Comparison of ENCODE assay signal across 13 cellular contexts in the genomic region with DNA sequence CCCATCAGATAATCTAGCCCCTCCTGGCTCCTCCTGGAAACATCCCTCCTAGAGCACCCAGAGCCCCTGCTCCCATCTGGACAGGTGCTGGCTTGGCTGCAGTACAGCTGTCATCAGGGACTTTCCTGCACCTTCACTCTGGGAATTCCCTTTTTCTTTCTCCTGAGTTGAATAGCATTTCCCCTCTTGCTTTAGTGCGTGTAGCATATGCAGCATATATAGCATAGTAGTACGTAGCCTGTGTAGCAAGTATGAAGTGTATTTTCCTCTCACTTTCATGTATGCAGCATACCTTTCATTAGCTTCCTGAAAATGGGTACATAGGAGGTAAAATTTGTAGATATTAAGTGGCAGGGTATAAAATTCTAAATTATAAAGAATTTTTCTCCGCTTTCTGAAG.
DNase-seq lines count a peak whose midpoint lies in the region; ATAC-seq and TF ChIP-seq lines count a peak whose summit lies in the region.
"Had no signal": no experiment of that assay in that cellular context is flagged by ENCODE, and none has a peak within 500 bp of the region (broad histone marks: within the 10 kb centered on the region; RNA-seq: fewer than 3 reads in every experiment).

No MANE protein-coding gene starts in this region.

- H3K27ac Mint-ChIP-seq in H9: no peak overlapping the region; a peak in 1 of 7 replicates

- H3K4me2 ChIP-seq in H9 (ENCODE audit: insufficient read depth, insufficient read length, low read length): no peak overlapping the region
- H3K4me2 ChIP-seq: PC-9 had no signal

- H3K27me3 Mint-ChIP-seq in H9 (ENCODE audit: low read depth): no peaks in the 10 kb centered on the region

- peak; percentile 95 for ATAC-seq in HG02884 (IDR thresholded peaks at IDR 0.05; ENCODE audit: unreplicated experiment)
- ATAC-seq in Panc1: 0 out of 2 replicates have a peak, but pooled peaks have one; percentile 60
- ATAC-seq in esophagus mucosa: no peak

- H3K4me1 ChIP-seq in Panc1 (ENCODE audit: control insufficient read depth, insufficient read depth, low read length) (no peaks in the 10 kb centered on the region), H9 (ENCODE audit: insufficient read depth, low read length) (no peaks in the 10 kb centered on the region)
- H3K4me1 ChIP-seq: Caco-2, transverse colon had no signal

- H3K4ac ChIP-seq in H9 (ENCODE audit: low read depth, low read length): no peak overlapping the region

- no peak overlapping the region for H3K18ac ChIP-seq in H9 (ENCODE audit: insufficient read length, low read depth, low read length)

- no peak overlapping the region for H3K9ac ChIP-seq in H9 (ENCODE audit: extremely low read depth, insufficient read length, low read length)

- H3K36me3 ChIP-seq in Panc1 (ENCODE audit: control insufficient read depth, insufficient read depth, low read length): no peaks in the 10 kb centered on the region

- H3K9me3 ChIP-seq in Panc1 (ENCODE audit: control insufficient read depth, insufficient read depth, low read depth, low read length) (no peaks in the 10 kb centered on the region), H9 (ENCODE audit: control insufficient read depth, low read depth, low read length) (no peaks in the 10 kb centered on the region)
- H3K9me3 ChIP-seq: Caco-2, left ventricle myocardium inferior, transverse colon had no signal

- no peak overlapping the region for H3T11ph ChIP-seq in H9 (ENCODE audit: low read length)

- no peak overlapping the region for H3K4me3 ChIP-seq in Panc1 (ENCODE audit: low read depth in 2 of 2, low read length in 2 of 2)
- H3K4me3 ChIP-seq: left ventricle myocardium inferior, PC-9, transverse colon had no signal

- no peaks in the 10 kb centered on the region for H3K79me1 ChIP-seq in H9 (ENCODE audit: insufficient read depth, low read depth, low read length, poor library complexity, severe bottlenecking)

- H2BK120ac ChIP-seq in H9 (ENCODE audit: low read depth, low read length, poor library complexity, severe bottlenecking): no peak overlapping the region

- H3K23me2 ChIP-seq in H9 (ENCODE audit: insufficient read length, low read depth, low read length, poor library complexity, severe bottlenecking): no peaks in the 10 kb centered on the region

- H3K4me3 Mint-ChIP-seq in H9: no peak overlapping the region

- no peaks in the 10 kb centered on the region for H3K27me3 ChIP-seq in Panc1 (ENCODE audit: control insufficient read depth, insufficient read depth, low read length)
- no peaks in the 10 kb centered on the region for H3K27me3 ChIP-seq in H9 (ENCODE audit: insufficient read depth, low read length)
- H3K27me3 ChIP-seq: transverse colon had no signal

- H3K4me1 Mint-ChIP-seq in H9: peaks cover 3 to 6% of the 10 kb centered on the region in 2 experiments; a peak in 1 of 4 replicates

- no peak overlapping the region for H3K23ac ChIP-seq in H9 (ENCODE audit: insufficient read length, low read depth, low read length)

- intact Hi-C loops in Panc1 (cut with micrococcal nuclease; ENCODE audit: unreplicated experiment): no loop called here

- H3K14ac ChIP-seq in H9 (ENCODE audit: insufficient read depth, low read length): no peak overlapping the region

- no peak overlapping the region for H4K91ac ChIP-seq in H9 (ENCODE audit: insufficient read length, low read depth, low read length)

- H2BK15ac ChIP-seq in H9 (ENCODE audit: low read depth, low read length): no peak overlapping the region

- CTCF ChIA-PET in Panc1 (lab: Charles Lee): no interaction called here

- no peaks in the 10 kb centered on the region for H3K9me3 Mint-ChIP-seq in H9

- TF ChIP-seq CTCF in Panc1 (IDR thresholded peaks at IDR 0.05) (no peak), H9 (conservative IDR thresholded peaks at IDR 0.05) (no peak)

- no peak overlapping the region for H2AFZ ChIP-seq in H9 (ENCODE audit: low read length)
- H2AFZ ChIP-seq: PC-9 had no signal

- no CpG with 5 or more reads among the region's 3 CpGs for WGBS in H9 (ENCODE audit: extremely low coverage, insufficient read length, low lambda C conversion rate)

- BruUV-seq in Panc1 (replicated peaks; lab: Mats Ljungman, UMichigan): no TSS peak

- no peaks in the 10 kb centered on the region for H3K36me3 Mint-ChIP-seq in H9 (ENCODE audit: insufficient read depth in 1 of 3, low read depth in 3 of 3)

- H3K79me2 ChIP-seq in H9 (ENCODE audit: insufficient read depth, low read length): no peaks in the 10 kb centered on the region

- POLR2A ChIA-PET in Panc1 (lab: Charles Lee): no interaction called here

- in situ Hi-C loops in Panc1 (cut with HindIII; ENCODE audit: low pct_unique_long_range_greater_than_20kb, low sequenced_read_pairs): no loop called here

- no peak overlapping the region for H2BK20ac ChIP-seq in H9 (ENCODE audit: low read depth, low read length, poor library complexity, severe bottlenecking)

- DNase-seq in COLO668 (lab: John Stamatoyannopoulos, UW; ENCODE audit: unreplicated experiment) (peak; percentile 5), GM19238 (ENCODE audit: insufficient read length, low spot score) (peak; percentile 11), Panc1 (ENCODE audit: low read depth, low spot score) (no peak), NCI-H2171 (lab: John Stamatoyannopoulos, UW) (no peak), mucosa of gallbladder (ENCODE audit: low spot score) (no peak), H9 (no peak)
- DNase-seq: activated CD8-positive, alpha-beta memory T cell treated with anti-CD3 and anti-CD28 coated beads, Interleukin-2, amount 50 U/mL, for 4 hours; Caco-2; left ventricle myocardium inferior; PC-9; transverse colon had no signal

- no peak overlapping the region for H2BK12ac ChIP-seq in H9 (ENCODE audit: insufficient read length, low read depth, low read length)

- H3K56ac ChIP-seq in H9 (ENCODE audit: insufficient read length, low read depth, low read length): no peak overlapping the region

- H2BK5ac ChIP-seq in H9 (ENCODE audit: insufficient read length, low read length): no peak overlapping the region

- no peaks in the 10 kb centered on the region for H4K20me1 ChIP-seq in H9 (ENCODE audit: control insufficient read depth, insufficient read depth, insufficient read length)

- H4K8ac ChIP-seq in H9 (replicated peaks; ENCODE audit: insufficient read length, low read depth, low read length): no peak overlapping the region

- H3K27ac ChIP-seq in Panc1 (ENCODE audit: low read length) (no peak overlapping the region), H9 (ENCODE audit: insufficient read length, low read depth, low read length) (no peak overlapping the region)
- H3K27ac ChIP-seq: left ventricle myocardium inferior, PC-9, transverse colon had no signal

- no peak overlapping the region for H2AK5ac ChIP-seq in H9 (ENCODE audit: insufficient read length, low read length)

- H4K5ac ChIP-seq in H9 (ENCODE audit: insufficient read length, low read depth, low read length): no peak overlapping the region

Comparison
In these comparisons a context has a peak if more than half of its experiments do, and no peak if none do; other contexts are left out.
1. DNase-seq: peak in COLO668 (single experiment) and GM19238 (single experiment); none in Panc1 (single experiment), NCI-H2171 (single experiment), mucosa of gallbladder (single experiment) and H9 (single experiment).